Comparison of ENCODE assay signal across 1 cellular context in genomic region chr16:68843482-68844210, GRCh38.
TF ChIP-seq lines count a peak whose summit lies in the region.

TANGO6 (plus strand) TSS chr16:68843531; CDS start chr16:68843618, 87 bp downstream.

TF ChIP-seq in HepG2, 621 proteins besides CTCF, POLR2A, EP300 and RAD21 (continued from another document and continues in another):
- TF ChIP-seq ZNF513 (CRISPR knock-in tag; conservative IDR thresholded peaks at IDR 0.05) = no peak; the same call in 1 of the 2 replicates
- peak; percentile 81 for TF ChIP-seq HOXA5 (CRISPR knock-in tag; IDR thresholded peaks at IDR 0.05)
- peak; percentile 67 for TF ChIP-seq ZNF770 (CRISPR knock-in tag; IDR thresholded peaks at IDR 0.05)
- TF ChIP-seq SRSF9 (IDR thresholded peaks at IDR 0.05; ENCODE audit: borderline replicate concordance, insufficient read depth, low read depth, low read length, poor library complexity, severe bottlenecking) = no peak
- TF ChIP-seq MAFF (IDR thresholded peaks at IDR 0.05; ENCODE audit: low read depth, low read length) = no peak
- no peak for TF ChIP-seq PTBP1 (IDR thresholded peaks at IDR 0.05; ENCODE audit: low read depth, low read length, poor library complexity, severe bottlenecking)
- TF ChIP-seq ZFP36L2 (CRISPR knock-in tag; IDR thresholded peaks at IDR 0.05) = no peak
- TF ChIP-seq HHEX (CRISPR knock-in tag; IDR thresholded peaks at IDR 0.05) = no peak
- peak; percentile 76; the same call in 1 of the 2 replicates for TF ChIP-seq HCFC1 (IDR thresholded peaks at IDR 0.05; ENCODE audit: low read depth, low read length)
- no peak; the same call in 1 of the 2 replicates for TF ChIP-seq ZNF777 (CRISPR knock-in tag; IDR thresholded peaks at IDR 0.05)
- 0 out of 2 replicates have a peak, but pooled peaks have one; percentile 27 for TF ChIP-seq MLXIP (CRISPR knock-in tag; IDR thresholded peaks at IDR 0.05; ENCODE audit: borderline replicate concordance)
- TF ChIP-seq ZBTB8A (CRISPR knock-in tag; IDR thresholded peaks at IDR 0.05; ENCODE audit: borderline replicate concordance, low read depth) = peak; percentile 96; the same call in 1 of the 2 replicates
- peak; percentile 55; the same call in 1 of the 2 replicates for TF ChIP-seq ZKSCAN1 (IDR thresholded peaks at IDR 0.05; ENCODE audit: low read length)
- TF ChIP-seq TRIM22 (IDR thresholded peaks at IDR 0.05) = no peak
- TF ChIP-seq DZIP1 (CRISPR knock-in tag; IDR thresholded peaks at IDR 0.05) = peak; percentile 49
- peak; percentile 89; the same call in 1 of the 2 replicates for TF ChIP-seq ZNF605 (CRISPR knock-in tag; IDR thresholded peaks at IDR 0.05)
- TF ChIP-seq MTF2 (CRISPR knock-in tag; IDR thresholded peaks at IDR 0.05; ENCODE audit: borderline replicate concordance) = peak; percentile 63; the same call in 1 of the 2 replicates
- no peak for TF ChIP-seq BCLAF1 (IDR thresholded peaks at IDR 0.05)
- TF ChIP-seq REST (IDR thresholded peaks at IDR 0.05; ENCODE audit: borderline replicate concordance in 1 of 2, low read depth in 1 of 2, low read length in 2 of 2) = no peak
- peak; percentile 72 for TF ChIP-seq TGIF2 (CRISPR knock-in tag; IDR thresholded peaks at IDR 0.05)
- TF ChIP-seq ZBTB20 (CRISPR knock-in tag; IDR thresholded peaks at IDR 0.05; ENCODE audit: borderline replicate concordance, low read depth) = peak; percentile 79; the same call in 1 of the 2 replicates
- peak; percentile 27; the same call in 1 of the 2 replicates for TF ChIP-seq FOXJ3 (CRISPR knock-in tag; IDR thresholded peaks at IDR 0.05; ENCODE audit: borderline replicate concordance)
- no peak for TF ChIP-seq CEBPG (CRISPR knock-in tag; IDR thresholded peaks at IDR 0.05)
- no peak for TF ChIP-seq KLF13 (CRISPR knock-in tag; IDR thresholded peaks at IDR 0.05)
- TF ChIP-seq ZNF556 (CRISPR knock-in tag; IDR thresholded peaks at IDR 0.05; ENCODE audit: borderline replicate concordance) = peak; percentile 98
- TF ChIP-seq THAP9 (CRISPR knock-in tag; IDR thresholded peaks at IDR 0.05; ENCODE audit: borderline replicate concordance) = peak; percentile 98
- TF ChIP-seq ZNF34 (CRISPR knock-in tag; IDR thresholded peaks at IDR 0.05; ENCODE audit: borderline replicate concordance) = peak; percentile 89; the same call in 1 of the 2 replicates
